ENCODE assay signal across 1 cellular context in the genomic region with DNA sequence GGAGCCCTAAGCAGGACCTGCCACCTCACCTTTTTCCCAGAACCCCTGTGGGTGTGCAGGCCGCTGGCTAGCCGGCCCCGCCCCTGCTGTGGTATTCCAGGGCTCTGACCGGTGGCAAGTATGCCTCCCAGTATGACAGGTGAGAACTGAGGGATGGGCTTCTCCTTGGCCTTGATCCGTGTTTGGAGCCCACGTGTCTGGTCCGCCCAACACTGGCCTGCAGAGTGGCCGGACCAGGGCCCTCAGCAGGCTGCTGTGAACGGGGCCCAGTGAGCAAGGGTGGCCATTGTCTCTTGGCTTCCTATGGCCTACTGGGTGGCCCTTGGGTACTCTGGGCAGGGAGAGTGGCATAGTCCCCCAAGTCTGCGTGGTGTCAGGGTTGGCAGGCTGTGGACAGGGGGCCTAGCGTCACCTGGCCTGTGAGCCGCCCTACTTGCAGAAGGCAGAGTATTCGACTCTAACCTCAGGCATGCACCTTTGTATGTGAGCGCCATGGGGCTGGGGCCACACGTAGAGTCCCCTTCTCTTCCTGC.
TF ChIP-seq lines count a peak whose summit lies in the region.

No MANE protein-coding gene starts in this region.

TF ChIP-seq in K562, 482 proteins besides CTCF, POLR2A, EP300 and RAD21:
- TF ChIP-seq SMARCA4 (IDR thresholded peaks at IDR 0.05) (no peak), RBBP5 (IDR thresholded peaks at IDR 0.05; ENCODE audit: borderline replicate concordance, insufficient read depth, low read length, poor library complexity, severe bottlenecking) (peak; percentile 9)
